In the genomic region with DNA sequence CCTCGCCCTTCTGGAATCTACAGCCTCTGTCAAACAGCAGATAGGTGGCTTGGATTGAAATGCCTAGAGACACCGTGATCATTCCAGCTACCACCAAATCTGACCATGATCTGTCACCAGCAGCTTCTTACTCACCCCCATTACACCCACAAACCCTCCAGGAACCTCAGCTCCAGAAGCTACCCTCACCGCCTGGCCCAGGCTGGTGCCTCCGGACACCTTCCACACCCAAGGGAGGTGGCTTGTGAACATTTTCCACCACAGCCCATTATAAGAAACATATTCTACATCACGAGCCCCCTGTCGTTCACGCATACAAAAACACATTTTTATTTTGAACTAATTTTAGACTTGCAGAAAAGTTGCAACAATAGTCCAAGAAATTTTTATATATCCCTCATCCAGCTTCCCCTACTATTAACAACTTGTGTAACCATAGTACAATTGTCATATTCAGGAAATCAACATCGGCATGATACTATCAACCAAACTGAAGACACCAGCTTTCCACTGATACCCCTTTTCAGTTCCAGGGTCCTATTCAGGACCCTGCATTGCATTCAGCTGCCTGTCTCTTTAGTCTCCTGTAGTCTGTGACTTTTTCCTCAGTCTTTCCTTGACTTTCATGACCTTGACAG, we compare ENCODE assay signal across 1 cellular context.
TF ChIP-seq lines count a peak whose summit lies in the region.

No MANE protein-coding gene starts in this region.

TF ChIP-seq in HepG2, 621 proteins besides CTCF, POLR2A, EP300 and RAD21:
- no peak for TF ChIP-seq ZNF264 (CRISPR knock-in tag; IDR thresholded peaks at IDR 0.05)
- TF ChIP-seq, protein P1, sequence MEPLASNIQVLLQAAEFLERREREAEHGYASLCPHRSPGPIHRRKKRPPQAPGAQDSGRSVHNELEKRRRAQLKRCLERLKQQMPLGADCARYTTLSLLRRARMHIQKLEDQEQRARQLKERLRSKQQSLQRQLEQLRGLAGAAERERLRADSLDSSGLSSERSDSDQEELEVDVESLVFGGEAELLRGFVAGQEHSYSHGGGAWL (CRISPR knock-in tag; IDR thresholded peaks at IDR 0.05), result no peak
- no peak for TF ChIP-seq SOX6 (IDR thresholded peaks at IDR 0.05)
- no peak for TF ChIP-seq SOX6 (CRISPR knock-in tag; IDR thresholded peaks at IDR 0.05)
- no peak for TF ChIP-seq ZNF234 (CRISPR knock-in tag; conservative IDR thresholded peaks at IDR 0.05)
- TF ChIP-seq GTF3A (CRISPR knock-in tag; conservative IDR thresholded peaks at IDR 0.05), result no peak
- TF ChIP-seq ZNF468 (CRISPR knock-in tag; IDR thresholded peaks at IDR 0.05), result no peak
- TF ChIP-seq, protein P2, sequence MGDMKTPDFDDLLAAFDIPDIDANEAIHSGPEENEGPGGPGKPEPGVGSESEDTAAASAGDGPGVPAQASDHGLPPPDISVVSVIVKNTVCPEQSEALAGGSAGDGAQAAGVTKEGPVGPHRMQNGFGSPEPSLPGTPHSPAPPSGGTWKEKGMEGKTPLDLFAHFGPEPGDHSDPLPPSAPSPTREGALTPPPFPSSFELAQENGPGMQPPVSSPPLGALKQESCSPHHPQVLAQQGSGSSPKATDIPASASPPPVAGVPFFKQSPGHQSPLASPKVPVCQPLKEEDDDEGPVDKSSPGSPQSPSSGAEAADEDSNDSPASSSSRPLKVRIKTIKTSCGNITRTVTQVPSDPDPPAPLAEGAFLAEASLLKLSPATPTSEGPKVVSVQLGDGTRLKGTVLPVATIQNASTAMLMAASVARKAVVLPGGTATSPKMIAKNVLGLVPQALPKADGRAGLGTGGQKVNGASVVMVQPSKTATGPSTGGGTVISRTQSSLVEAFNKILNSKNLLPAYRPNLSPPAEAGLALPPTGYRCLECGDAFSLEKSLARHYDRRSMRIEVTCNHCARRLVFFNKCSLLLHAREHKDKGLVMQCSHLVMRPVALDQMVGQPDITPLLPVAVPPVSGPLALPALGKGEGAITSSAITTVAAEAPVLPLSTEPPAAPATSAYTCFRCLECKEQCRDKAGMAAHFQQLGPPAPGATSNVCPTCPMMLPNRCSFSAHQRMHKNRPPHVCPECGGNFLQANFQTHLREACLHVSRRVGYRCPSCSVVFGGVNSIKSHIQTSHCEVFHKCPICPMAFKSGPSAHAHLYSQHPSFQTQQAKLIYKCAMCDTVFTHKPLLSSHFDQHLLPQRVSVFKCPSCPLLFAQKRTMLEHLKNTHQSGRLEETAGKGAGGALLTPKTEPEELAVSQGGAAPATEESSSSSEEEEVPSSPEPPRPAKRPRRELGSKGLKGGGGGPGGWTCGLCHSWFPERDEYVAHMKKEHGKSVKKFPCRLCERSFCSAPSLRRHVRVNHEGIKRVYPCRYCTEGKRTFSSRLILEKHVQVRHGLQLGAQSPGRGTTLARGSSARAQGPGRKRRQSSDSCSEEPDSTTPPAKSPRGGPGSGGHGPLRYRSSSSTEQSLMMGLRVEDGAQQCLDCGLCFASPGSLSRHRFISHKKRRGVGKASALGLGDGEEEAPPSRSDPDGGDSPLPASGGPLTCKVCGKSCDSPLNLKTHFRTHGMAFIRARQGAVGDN (CRISPR knock-in tag; IDR thresholded peaks at IDR 0.05), result no peak
- no peak for TF ChIP-seq YY1 (IDR thresholded peaks at IDR 0.05; ENCODE audit: insufficient read depth, insufficient replicate concordance, low read depth, low read length)
- TF ChIP-seq, protein P3, sequence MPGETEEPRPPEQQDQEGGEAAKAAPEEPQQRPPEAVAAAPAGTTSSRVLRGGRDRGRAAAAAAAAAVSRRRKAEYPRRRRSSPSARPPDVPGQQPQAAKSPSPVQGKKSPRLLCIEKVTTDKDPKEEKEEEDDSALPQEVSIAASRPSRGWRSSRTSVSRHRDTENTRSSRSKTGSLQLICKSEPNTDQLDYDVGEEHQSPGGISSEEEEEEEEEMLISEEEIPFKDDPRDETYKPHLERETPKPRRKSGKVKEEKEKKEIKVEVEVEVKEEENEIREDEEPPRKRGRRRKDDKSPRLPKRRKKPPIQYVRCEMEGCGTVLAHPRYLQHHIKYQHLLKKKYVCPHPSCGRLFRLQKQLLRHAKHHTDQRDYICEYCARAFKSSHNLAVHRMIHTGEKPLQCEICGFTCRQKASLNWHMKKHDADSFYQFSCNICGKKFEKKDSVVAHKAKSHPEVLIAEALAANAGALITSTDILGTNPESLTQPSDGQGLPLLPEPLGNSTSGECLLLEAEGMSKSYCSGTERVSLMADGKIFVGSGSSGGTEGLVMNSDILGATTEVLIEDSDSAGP (CRISPR knock-in tag; IDR thresholded peaks at IDR 0.05; ENCODE audit: borderline replicate concordance), result no peak
- TF ChIP-seq, protein P4, sequence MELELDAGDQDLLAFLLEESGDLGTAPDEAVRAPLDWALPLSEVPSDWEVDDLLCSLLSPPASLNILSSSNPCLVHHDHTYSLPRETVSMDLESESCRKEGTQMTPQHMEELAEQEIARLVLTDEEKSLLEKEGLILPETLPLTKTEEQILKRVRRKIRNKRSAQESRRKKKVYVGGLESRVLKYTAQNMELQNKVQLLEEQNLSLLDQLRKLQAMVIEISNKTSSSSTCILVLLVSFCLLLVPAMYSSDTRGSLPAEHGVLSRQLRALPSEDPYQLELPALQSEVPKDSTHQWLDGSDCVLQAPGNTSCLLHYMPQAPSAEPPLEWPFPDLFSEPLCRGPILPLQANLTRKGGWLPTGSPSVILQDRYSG (CRISPR knock-in tag; IDR thresholded peaks at IDR 0.05), result no peak
- no peak for TF ChIP-seq ZNF367 (CRISPR knock-in tag; IDR thresholded peaks at IDR 0.05; ENCODE audit: borderline replicate concordance)
- TF ChIP-seq ZNF775 (CRISPR knock-in tag; IDR thresholded peaks at IDR 0.05; ENCODE audit: borderline replicate concordance), result no peak
- TF ChIP-seq EHMT2 (IDR thresholded peaks at IDR 0.05; ENCODE audit: borderline replicate concordance, low read depth, low read length), result no peak
- no peak for TF ChIP-seq RXRB (CRISPR knock-in tag; IDR thresholded peaks at IDR 0.05; ENCODE audit: borderline replicate concordance)
- TF ChIP-seq, protein P5, sequence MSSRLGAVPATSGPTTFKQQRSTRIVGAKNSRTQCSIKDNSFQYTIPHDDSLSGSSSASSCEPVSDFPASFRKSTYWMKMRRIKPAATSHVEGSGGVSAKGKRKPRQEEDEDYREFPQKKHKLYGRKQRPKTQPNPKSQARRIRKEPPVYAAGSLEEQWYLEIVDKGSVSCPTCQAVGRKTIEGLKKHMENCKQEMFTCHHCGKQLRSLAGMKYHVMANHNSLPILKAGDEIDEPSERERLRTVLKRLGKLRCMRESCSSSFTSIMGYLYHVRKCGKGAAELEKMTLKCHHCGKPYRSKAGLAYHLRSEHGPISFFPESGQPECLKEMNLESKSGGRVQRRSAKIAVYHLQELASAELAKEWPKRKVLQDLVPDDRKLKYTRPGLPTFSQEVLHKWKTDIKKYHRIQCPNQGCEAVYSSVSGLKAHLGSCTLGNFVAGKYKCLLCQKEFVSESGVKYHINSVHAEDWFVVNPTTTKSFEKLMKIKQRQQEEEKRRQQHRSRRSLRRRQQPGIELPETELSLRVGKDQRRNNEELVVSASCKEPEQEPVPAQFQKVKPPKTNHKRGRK (CRISPR knock-in tag; IDR thresholded peaks at IDR 0.05), result no peak
